ENCODE assay signal across 9 cellular contexts in genomic region chr2:163737169-163737439, GRCh38. TPM values are rescaled to one million over a fixed set of nuclear protein-coding genes. Genes with fewer than 3 reads are reported as not detected.
DNase-seq lines count a peak whose midpoint lies in the region; FAIRE-seq and TF ChIP-seq lines count a peak whose summit lies in the region.
"Had no signal": no experiment of that assay in that cellular context is flagged by ENCODE, and none has a peak within 500 bp of the region (broad histone marks: within the 10 kb centered on the region; RNA-seq: fewer than 3 reads in every experiment).

No MANE protein-coding gene starts in this region.

- H3K9me3 ChIP-seq in adrenal gland (replicated peaks in 1 of 3) = no peaks in the 10 kb centered on the region
- H3K9me3 ChIP-seq in iPS-15b (ENCODE audit: control insufficient read depth, insufficient read depth, low read length) = no peaks in the 10 kb centered on the region
- no peaks in the 10 kb centered on the region for H3K9me3 ChIP-seq in thyroid gland

- DNase-seq in H54 (ENCODE audit: insufficient read length, low spot score) (no peak), adrenal gland (peak in 1 of 7 donors; percentile 53), skeletal muscle cell (ENCODE audit: low read depth) (no peak), NAMALWA (ENCODE audit: low spot score) (no peak), CD1c-positive myeloid dendritic cell (ENCODE audit: extremely low spot score) (no peak), thyroid gland (no peak), HCEC 1CT (no peak)
- DNase-seq: DND-41 had no signal

- H3K4me1 ChIP-seq in adrenal gland (replicated peaks in 1 of 2) = peaks cover 0 to 4% of the 10 kb centered on the region in 2 donors
- H3K4me1 ChIP-seq in iPS-15b (ENCODE audit: control insufficient read depth, insufficient read depth, low read length) = peaks cover 3% of the 10 kb centered on the region
- peaks cover 0 to 3% of the 10 kb centered on the region in 2 donors for H3K4me1 ChIP-seq in thyroid gland

- H3K27ac ChIP-seq in adrenal gland (peak overlapping the region in 4 of 5 donors; percentile 84 to 98 (median 92)), thyroid gland (no peak overlapping the region)

- H3K4me3 ChIP-seq in adrenal gland (peak overlapping the region in 3 of 4 donors; percentile 44 to 93 (median 87)), iPS-15b (ENCODE audit: low read depth, low read length) (peak overlapping the region; percentile 81), skeletal muscle cell (ENCODE audit: low read depth, low read length) (peak overlapping the region; percentile 60), thyroid gland (replicated peaks in 1 of 3) (no peak overlapping the region)

- H3K27me3 ChIP-seq in adrenal gland (no peaks in the 10 kb centered on the region), iPS-15b (ENCODE audit: control insufficient read depth, insufficient read depth, low read length) (no peaks in the 10 kb centered on the region), thyroid gland (no peaks in the 10 kb centered on the region)

- TF ChIP-seq CTCF in adrenal gland (IDR thresholded peaks at IDR 0.05) (no peak), thyroid gland (IDR thresholded peaks at IDR 0.05) (no peak)

- FAIRE-seq in H54 (lab: Jason Lieb, UNC) = peak; percentile 20

- no peak for TF ChIP-seq POLR2A in H54 (IDR thresholded peaks at IDR 0.05; ENCODE audit: low read depth, low read length)
- no peak for TF ChIP-seq POLR2A in adrenal gland (IDR thresholded peaks at IDR 0.05)
- TF ChIP-seq POLR2A in thyroid gland (IDR thresholded peaks at IDR 0.05) = no peak

- H3K9ac ChIP-seq in iPS-15b (ENCODE audit: low read depth, low read length) = peak overlapping the region; percentile 62

- H3K36me3 ChIP-seq in adrenal gland (replicated peaks in 1 of 2) = no peaks in the 10 kb centered on the region
- no peaks in the 10 kb centered on the region for H3K36me3 ChIP-seq in iPS-15b (ENCODE audit: control insufficient read depth, insufficient read depth, low read length)
- H3K36me3 ChIP-seq in thyroid gland = no peaks in the 10 kb centered on the region

- 22 to 29% (median 27%) methylated on average over 6 of the region's 6 CpGs for WGBS in adrenal gland, 4 donors
- WGBS in thyroid gland, 2 donors = 43 to 44% methylated on average over 6 of the region's 6 CpGs

- intact Hi-C loops in adrenal gland (cut with DNase I) (no loop called here), thyroid gland (cut with DNase I) (no loop called here)

RNA-seq across cellular contexts. Expression of gene FIGN, which starts 1.3 kb away (rescaled TPM):
- total RNA-seq in adrenal gland = 10 to 100 TPM in 2 of 8 donors, 1 to 10 TPM in 6; 1.1 to 10.8 (median 6.7) TPM
- polyA plus RNA-seq in adrenal gland = 1 to 10 TPM; 1.7 to 5.4 (median 4.1) TPM
- 1 to 10 TPM; 1.8 to 3.1 (median 2.8) TPM for total RNA-seq in thyroid gland

Comparison
In these comparisons a context has a peak if more than half of its experiments do, and no peak if none do; other contexts are left out.
1. H3K27ac ChIP-seq: peak in adrenal gland (4 of 5); none in thyroid gland (0 of 3).
2. H3K4me3 ChIP-seq: peak in adrenal gland (3 of 4), iPS-15b (single experiment) and skeletal muscle cell (single experiment); none in thyroid gland (0 of 3).